Comparison of ENCODE assay signal across 8 cellular contexts in the genomic region with DNA sequence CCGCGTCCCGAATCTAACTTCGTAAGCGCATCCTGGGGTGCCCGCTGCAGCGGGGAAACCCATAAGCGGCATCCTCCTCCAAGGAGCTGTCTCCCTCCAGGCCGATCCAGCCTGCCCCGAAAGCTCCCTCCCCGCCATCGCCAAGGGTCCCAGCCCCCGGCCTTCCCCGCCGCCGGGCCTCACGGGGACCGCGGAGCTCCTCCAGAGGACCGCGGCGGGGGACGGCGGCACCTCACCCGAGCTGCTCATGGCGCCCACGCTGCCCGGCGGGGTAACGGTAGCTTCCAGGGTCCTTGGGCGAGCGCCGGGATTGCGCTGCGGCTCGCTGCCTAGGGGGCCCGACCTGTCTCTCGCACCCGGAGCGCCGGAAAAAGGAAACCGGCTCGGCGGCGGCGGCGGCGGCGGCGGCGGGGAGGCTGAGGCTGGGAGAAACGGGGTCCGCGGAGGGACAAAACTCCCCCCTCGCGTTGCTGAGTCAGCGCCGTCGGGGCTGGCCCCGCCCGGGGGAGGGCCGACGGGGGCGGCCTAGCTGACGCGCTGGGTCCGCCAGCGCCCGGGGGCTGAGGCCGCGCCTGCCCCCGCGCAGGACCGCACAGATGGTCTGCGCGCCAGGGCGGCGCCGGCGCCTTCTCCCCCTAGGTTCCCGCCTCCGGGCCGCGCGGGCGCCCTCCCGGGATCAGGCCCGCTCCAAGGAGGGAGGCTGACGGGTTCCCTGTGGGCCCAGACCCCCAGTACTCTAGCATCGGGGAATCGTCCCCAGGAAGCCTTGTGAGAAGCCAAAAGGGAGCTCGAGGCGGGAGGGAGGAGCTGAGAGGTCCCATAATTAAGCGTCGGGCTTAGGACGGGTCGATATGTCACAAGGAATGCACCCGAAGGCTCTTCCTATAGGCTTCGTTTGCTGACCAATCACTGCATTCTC. TPM values are rescaled to one million over a fixed set of nuclear protein-coding genes. Genes with fewer than 3 reads are reported as not detected.
A peak's percentile ranks its signal among the peaks of the same experiment; 100 is the strongest.
DNase-seq lines count a peak whose midpoint lies in the region; ATAC-seq and TF ChIP-seq lines count a peak whose summit lies in the region.

BLMH (minus strand) TSS at position 374 of the 919 bp plus-strand sequence; CDS start at position 249, 125 bp downstream.

- WGBS in tibial nerve, 2 donors: 0 to 1% methylated on average over 27 to 66 of the region's 99 CpGs

- no peak for TF ChIP-seq CTCF in tibial nerve (IDR thresholded peaks at IDR 0.05)

- peaks cover 9% of the 10 kb centered on the region for H3K4me1 Mint-ChIP-seq in activated naive CD8-positive, alpha-beta T cell treated with anti-CD3 and anti-CD28 coated beads, Interleukin-2, amount 50 U/mL, for 24 hours

- H3K27me3 Mint-ChIP-seq in activated naive CD8-positive, alpha-beta T cell treated with anti-CD3 and anti-CD28 coated beads, Interleukin-2, amount 50 U/mL, for 24 hours: no peaks in the 10 kb centered on the region

- TF ChIP-seq POLR2A in tibial nerve (IDR thresholded peaks at IDR 0.05): peak; percentile 16 to 62

- peaks cover 39% of the 10 kb centered on the region for H3K4me1 ChIP-seq in Karpas-422 (ENCODE audit: low read length)
- peaks cover 0 to 23% (median 11%) of the 10 kb centered on the region in 4 donors for H3K4me1 ChIP-seq in tibial nerve

- H3K36me3 Mint-ChIP-seq in activated naive CD8-positive, alpha-beta T cell treated with anti-CD3 and anti-CD28 coated beads, Interleukin-2, amount 50 U/mL, for 24 hours (ENCODE audit: low read depth): peaks cover 24% of the 10 kb centered on the region

- intact Hi-C loops in cardiac septum (cut with DNase I): loop anchor here (5.0 kb wide), 2 partner anchors 85 to 175 kb away; partner anchors contain the start of genes CPD and NSRP1

- H4K20me1 ChIP-seq in Karpas-422 (ENCODE audit: insufficient read depth, low read depth, low read length): no peaks in the 10 kb centered on the region

- peak within 1 kb of the TSS; percentile 95 for H3K9ac ChIP-seq in Karpas-422 (ENCODE audit: low read length)

- H3K27ac ChIP-seq in Karpas-422 (ENCODE audit: low read length): peak within 1 kb of the TSS; percentile 72
- H3K27ac ChIP-seq in tibial nerve: peak within 1 kb of the TSS; percentile 75 to 83 (median 80)

- H3K9me3 Mint-ChIP-seq in activated naive CD8-positive, alpha-beta T cell treated with anti-CD3 and anti-CD28 coated beads, Interleukin-2, amount 50 U/mL, for 24 hours: no peaks in the 10 kb centered on the region

- H3K9me3 ChIP-seq in Karpas-422 (ENCODE audit: low read length) (no peaks in the 10 kb centered on the region), tibial nerve (no peaks in the 10 kb centered on the region)

- DNase-seq in DMS79 treated with DMSO at 0.1 percent for 48 hours (lab: John Stamatoyannopoulos, UW): peak; percentile 60
- peak; percentile 93 for DNase-seq in Karpas-422
- DNase-seq in T follicular helper cell (ENCODE audit: low read depth): peak; percentile 69
- peak; percentile 89 for DNase-seq in activated naive CD8-positive, alpha-beta T cell treated with anti-CD3 and anti-CD28 coated beads, Interleukin-2, amount 50 U/mL, for 24 hours
- DNase-seq in cardiac septum (ENCODE audit: low spot score): peak; percentile 89
- DNase-seq in pons (ENCODE audit: low spot score): peak; percentile 48
- DNase-seq in tibial nerve (ENCODE audit: low spot score in 2 of 2): peak; percentile 46 to 60

- H3K4me2 ChIP-seq in Karpas-422 (ENCODE audit: low read depth, low read length, poor library complexity, severe bottlenecking): peak within 1 kb of the TSS; percentile 90

- ATAC-seq in GM21576 (IDR thresholded peaks at IDR 0.05; ENCODE audit: unreplicated experiment): peak; percentile 68
- peak; percentile 88 for ATAC-seq in activated naive CD8-positive, alpha-beta T cell treated with anti-CD3 and anti-CD28 coated beads, Interleukin-2, amount 50 U/mL, for 24 hours

- H3K79me2 ChIP-seq in Karpas-422 (ENCODE audit: low read length): peaks cover 28% of the 10 kb centered on the region

- peak within 1 kb of the TSS; percentile 95 for H3K4me3 Mint-ChIP-seq in activated naive CD8-positive, alpha-beta T cell treated with anti-CD3 and anti-CD28 coated beads, Interleukin-2, amount 50 U/mL, for 24 hours

- no peaks in the 10 kb centered on the region for H3K9me2 ChIP-seq in Karpas-422 (replicated peaks; ENCODE audit: insufficient read depth, low read length)

- peaks cover 23% of the 10 kb centered on the region for H3K36me3 ChIP-seq in Karpas-422 (ENCODE audit: insufficient read depth, low read length)
- H3K36me3 ChIP-seq in tibial nerve: peaks cover 0 to 23% (median 0%) of the 10 kb centered on the region in 3 donors

- peak within 1 kb of the TSS; percentile 95 for H3K27ac Mint-ChIP-seq in activated naive CD8-positive, alpha-beta T cell treated with anti-CD3 and anti-CD28 coated beads, Interleukin-2, amount 50 U/mL, for 24 hours

- H3K27me3 ChIP-seq in Karpas-422 (ENCODE audit: low read length): no peaks in the 10 kb centered on the region
- H3K27me3 ChIP-seq in tibial nerve: no peaks in the 10 kb centered on the region

- H3K4me3 ChIP-seq in Karpas-422 (ENCODE audit: low read length): peak within 1 kb of the TSS; percentile 85
- peak within 1 kb of the TSS; percentile 85 to 98 (median 88) for H3K4me3 ChIP-seq in tibial nerve

- peak in 1 of 2 donors; percentile 47 for TF ChIP-seq EP300 in tibial nerve (IDR thresholded peaks at IDR 0.05)

- peak within 1 kb of the TSS; percentile 94 for H2AFZ ChIP-seq in Karpas-422 (ENCODE audit: low read length)

RNA-seq across cellular contexts. Expression of gene BLMH, which starts in this region (rescaled TPM):
- 47.5 and 52.8 TPM in 2 replicates for total RNA-seq in Karpas-422 (2014; rRNA removed; shearing (Covaris generic); ENCODE audit: low replicate concordance)
- total RNA-seq in cardiac septum (14.1 TPM), tibial nerve (10 to 100 TPM; 18.1 to 35.7 (median 28.1) TPM)

Comparison
In these comparisons a context has a peak if more than half of its experiments do, and no peak if none do; other contexts are left out.
1. Peak in every context shown above with its lines: DNase-seq, ATAC-seq, H3K4me3 ChIP-seq and H3K27ac ChIP-seq.